Comparison of ENCODE assay signal across 17 cellular contexts in the genomic region with DNA sequence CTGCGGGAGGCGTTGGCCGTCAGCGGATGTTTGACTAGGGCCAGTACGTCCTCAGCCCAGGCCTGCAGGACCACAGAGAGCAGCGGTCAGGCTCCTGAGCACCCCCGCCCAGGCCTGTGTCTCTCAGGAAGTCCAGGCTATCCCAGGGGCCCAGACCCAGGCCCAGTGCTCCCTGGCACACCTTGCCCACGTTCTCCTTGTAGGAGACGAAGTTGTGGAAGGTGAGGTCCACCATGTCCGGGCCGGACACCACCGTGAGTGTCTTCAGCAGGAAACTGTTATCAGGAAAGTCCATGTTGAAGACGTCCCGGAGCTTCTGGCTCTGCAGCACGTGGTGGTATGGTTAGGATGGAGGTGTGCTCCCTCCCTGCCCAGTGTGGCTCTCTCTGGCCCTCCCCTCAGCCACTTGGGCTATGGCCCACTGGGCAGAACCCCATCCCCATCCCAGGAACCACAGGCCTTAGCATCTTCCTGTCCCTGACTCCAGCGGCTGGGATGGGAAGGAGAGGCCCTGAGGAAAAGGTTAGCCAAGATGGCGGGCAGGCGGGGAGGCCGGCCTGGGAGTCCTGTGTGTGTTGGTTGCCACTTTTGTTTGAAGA. TPM values are rescaled to one million over a fixed set of nuclear protein-coding genes. Genes with fewer than 3 reads are reported as not detected.
DNase-seq lines count a peak whose midpoint lies in the region; ATAC-seq and TF ChIP-seq lines count a peak whose summit lies in the region.
"Had no signal": no experiment of that assay in that cellular context is flagged by ENCODE, and none has a peak within 500 bp of the region (broad histone marks: within the 10 kb centered on the region; RNA-seq: fewer than 3 reads in every experiment).

No MANE protein-coding gene starts in this region.

- no peaks in the 10 kb centered on the region for H3K36me3 Mint-ChIP-seq in chondrocyte (ENCODE audit: low read depth)

- ATAC-seq in HG02642 (IDR thresholded peaks at IDR 0.05; ENCODE audit: poor library complexity, unreplicated experiment) = no peak
- ATAC-seq: HCT116 had no signal

- TF ChIP-seq CTCF in chondrocyte (IDR thresholded peaks at IDR 0.05) (no peak), spleen (IDR thresholded peaks at IDR 0.05 in 8 of 11, conservative IDR thresholded peaks at IDR 0.05 in 3 of 11) (no peak)

- H3K4me3 ChIP-seq in H7 (ENCODE audit: insufficient read depth, low read depth, low read length) (no peak overlapping the region), mesodermal cell (ENCODE audit: extremely low read depth, insufficient read depth, low read length, poor library complexity, severe bottlenecking) (no peak overlapping the region), spleen (no peak overlapping the region)
- H3K4me3 ChIP-seq: PC-9, SJSA1 had no signal

- peak overlapping the region; percentile 85 for H3K27ac ChIP-seq in mesodermal cell (ENCODE audit: low read depth, low read length, severe bottlenecking)
- no peak overlapping the region for H3K27ac ChIP-seq in spleen
- H3K27ac ChIP-seq: C4-2B, PC-9, RWPE1, SJSA1 had no signal

- H3K27ac Mint-ChIP-seq in chondrocyte (ENCODE audit: unreplicated experiment) = no peak overlapping the region

- H3K4me3 Mint-ChIP-seq in chondrocyte (ENCODE audit: unreplicated experiment) = no peak overlapping the region

- H3K36me3 ChIP-seq in H7 (replicated peaks; ENCODE audit: control insufficient read depth, insufficient read depth, low read length) (no peaks in the 10 kb centered on the region; the same call in 1 of the 2 replicates), mesodermal cell (ENCODE audit: control insufficient read depth, insufficient read depth, low read length) (peaks cover 19% of the 10 kb centered on the region), spleen (peaks cover 3 to 77% (median 49%) of the 10 kb centered on the region in 6 donors)

- H3K9me3 Mint-ChIP-seq in chondrocyte (ENCODE audit: low read depth) = peaks cover 15% of the 10 kb centered on the region

- DNase-seq in H7 (peak; percentile 42), chondrocyte (ENCODE audit: low spot score) (peak; percentile 74), spleen (peak; percentile 70), NCI-H446 (lab: John Stamatoyannopoulos, UW) (no peak), COLO829 (ENCODE audit: low spot score) (no peak)
- DNase-seq: COR-L47, NCI-H1105, NCI-H187, NCI-H2227 treated with DMSO at 0.1 percent for 48 hours, NCI-H524, PC-9 had no signal

- intact Hi-C loops in spleen (cut with DNase I; ENCODE audit: low total_unique reads) = no loop called here

- H3K27me3 ChIP-seq in H7 (ENCODE audit: control insufficient read depth, insufficient read depth, low read length) (no peaks in the 10 kb centered on the region), spleen (replicated peaks in 1 of 7) (no peaks in the 10 kb centered on the region)
- H3K27me3 ChIP-seq: SJSA1 had no signal

- 93 to 94% methylated on average over 12 to 14 of the region's 19 CpGs for WGBS in mesodermal cell (ENCODE audit: insufficient coverage in 2 of 2), 2 experiments
- WGBS in spleen, 5 donors = 93 to 95% (median 94%) methylated on average over 16 to 19 of the region's 19 CpGs

- no peak for TF ChIP-seq POLR2A in spleen (IDR thresholded peaks at IDR 0.05)

- peaks cover 9% of the 10 kb centered on the region for H3K27me3 Mint-ChIP-seq in chondrocyte (ENCODE audit: low read depth)

- H3K4me1 Mint-ChIP-seq in chondrocyte (ENCODE audit: low read depth) = no peaks in the 10 kb centered on the region

- H3K4me1 ChIP-seq in mesodermal cell (ENCODE audit: control insufficient read depth, insufficient read depth, low read length, poor library complexity, severe bottlenecking) (peaks cover 23% of the 10 kb centered on the region), spleen (peaks cover 0 to 63% (median 27%) of the 10 kb centered on the region in 6 donors)

- H3K9me3 ChIP-seq in mesodermal cell (ENCODE audit: control insufficient read depth, low read length) (peaks cover 11% of the 10 kb centered on the region), spleen (peaks cover 0 to 23% (median 14%) of the 10 kb centered on the region in 8 donors)

RNA-seq across cellular contexts. Expression of gene PLCB2, which starts 5.3 kb away (rescaled TPM):
- total RNA-seq in H7 (2014; rRNA removed; shearing (Covaris generic)) = 11.3 and 13.9 TPM in 2 replicates
- total RNA-seq in chondrocyte (1.4 to 3.4 TPM (median 2.8 TPM) in 3 replicates), spleen (100 to 1,000 TPM; 175 to 247 (median 189) TPM)
- 32.5 TPM for polyA plus RNA-seq in mesodermal cell (2013, experiment 1 of 2)
- polyA plus RNA-seq in mesodermal cell (2013, experiment 2 of 2) = 19.1 TPM
- polyA plus RNA-seq in spleen = 100 to 1,000 TPM in 2 of 3 donors, 10 to 100 TPM in 1; 63.8 to 190 (median 168) TPM

RNA-seq across cellular contexts. Expression of gene ANKRD63, which starts 19.5 kb away (rescaled TPM):
- total RNA-seq in H7 (2014; rRNA removed; shearing (Covaris generic)) = 0.22 and 0.45 TPM in 2 replicates
- 0.25 to 1.1 TPM in 2 of 3 replicates, not detected in the other for total RNA-seq in chondrocyte
- polyA plus RNA-seq in mesodermal cell (2013, experiment 1 of 2) = 1.1 TPM
- 0.30 TPM for polyA plus RNA-seq in mesodermal cell (2013, experiment 2 of 2)
- not detected for total RNA-seq in spleen
- not detected for polyA plus RNA-seq in spleen
- total RNA-seq: PC-9 had no signal

RNA-seq across cellular contexts. Expression of gene INAFM2, which starts 21.1 kb away (rescaled TPM):
- 15.2 and 15.8 TPM in 2 replicates for total RNA-seq in H7 (2014; rRNA removed; shearing (Covaris generic))
- total RNA-seq in chondrocyte (68.8 to 128 TPM (median 80.6 TPM) in 3 replicates), spleen (10 to 100 TPM; 16.8 to 29.6 (median 22.9) TPM)
- polyA plus RNA-seq in mesodermal cell (2013, experiment 1 of 2) = 23.6 TPM
- 24.0 TPM for polyA plus RNA-seq in mesodermal cell (2013, experiment 2 of 2)
- 10 to 100 TPM in 1 of 3 donors, 1 to 10 TPM in 2; 7.4 to 10.9 (median 9.8) TPM for polyA plus RNA-seq in spleen

RNA-seq across cellular contexts. Expression of gene CCDC9B, which starts 38.4 kb away (rescaled TPM):
- total RNA-seq in H7 (2014; rRNA removed; shearing (Covaris generic)) = 0.03 and 0.18 TPM in 2 replicates
- total RNA-seq in chondrocyte (55.4 to 60.0 TPM (median 58.0 TPM) in 3 replicates), spleen (10 to 100 TPM in 3 of 7 donors, 1 to 10 TPM in 4; 3.5 to 19.4 (median 9.4) TPM)
- polyA plus RNA-seq in mesodermal cell (2013, experiment 1 of 2) = 0.48 TPM
- polyA plus RNA-seq in mesodermal cell (2013, experiment 2 of 2) = 0.46 TPM
- 1 to 10 TPM; 2.2 to 8.0 (median 3.1) TPM for polyA plus RNA-seq in spleen

RNA-seq across cellular contexts. Expression of gene PHGR1, which starts 48.4 kb away (rescaled TPM):
- not detected in 2 replicates for total RNA-seq in H7 (2014; rRNA removed; shearing (Covaris generic))
- total RNA-seq in chondrocyte (not detected in 3 replicates), spleen (not detected)
- not detected for polyA plus RNA-seq in mesodermal cell (2013, experiment 1 of 2)
- polyA plus RNA-seq in mesodermal cell (2013, experiment 2 of 2) = not detected
- 1 to 10 TPM in 1 of 3 donors, under 1 TPM in 1, not detected in 1; 0.67 to 4.9 TPM for polyA plus RNA-seq in spleen
- total RNA-seq: PC-9, SJSA1 had no signal

Comparison
In these comparisons a context has a peak if more than half of its experiments do, and no peak if none do; other contexts are left out.
1. DNase-seq: peak in H7 (single experiment), chondrocyte (single experiment) and spleen (single experiment); none in NCI-H446 (0 of 2) and COLO829 (single experiment).
2. RNA of gene PLCB2, which starts 5.3 kb away (total RNA-seq): 175 to 247 TPM in spleen; 11.3 to 13.9 TPM in H7 and 1.4 to 3.4 TPM in chondrocyte; every median in the first group is over 10 times any median in the second.